In the genomic region with DNA sequence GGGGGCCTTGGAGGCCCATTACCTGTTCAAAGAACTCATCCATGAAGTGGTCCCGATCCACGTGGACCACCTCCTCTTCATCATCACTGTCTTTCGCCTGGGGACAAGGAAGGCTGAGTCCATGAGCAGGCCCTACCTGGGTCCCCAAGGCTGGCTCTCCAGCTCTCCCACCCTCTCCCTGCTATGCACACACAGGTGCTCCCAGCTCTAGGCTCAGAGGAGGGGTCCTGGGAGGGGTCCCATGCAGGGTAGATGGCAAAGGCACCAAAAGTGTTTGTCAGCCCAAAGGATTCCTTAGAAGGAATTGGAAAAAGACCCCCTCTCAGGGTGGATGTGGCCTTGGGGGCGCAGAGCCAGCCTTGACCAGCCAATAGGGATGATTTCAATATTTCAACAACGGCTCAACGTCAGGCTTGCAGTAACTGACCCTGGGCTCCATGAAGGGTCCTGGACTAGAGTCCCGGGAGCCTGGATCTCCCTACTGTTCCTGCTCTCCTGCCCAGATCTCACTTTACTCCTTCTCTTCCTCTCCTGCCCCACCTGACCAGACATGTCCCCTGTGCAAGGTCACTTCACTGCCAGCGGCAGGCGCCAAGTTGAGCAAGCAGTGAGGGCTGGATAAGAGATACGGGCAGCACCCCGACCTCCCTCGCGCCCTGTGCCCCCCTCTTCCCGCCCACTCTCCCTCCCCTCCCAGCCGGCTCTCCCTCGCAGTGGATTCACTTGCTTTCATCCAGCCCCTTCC, we compare ENCODE assay signal across 1 cellular context.
TF ChIP-seq lines count a peak whose summit lies in the region.

No MANE protein-coding gene starts in this region.

TF ChIP-seq in HepG2, 621 proteins besides CTCF, POLR2A, EP300 and RAD21 (continues in another document):
- TF ChIP-seq IRX3 (CRISPR knock-in tag; IDR thresholded peaks at IDR 0.05; ENCODE audit: borderline replicate concordance, low read depth) = no peak
- no peak for TF ChIP-seq WIZ (CRISPR knock-in tag; IDR thresholded peaks at IDR 0.05)
- no peak for TF ChIP-seq REST (IDR thresholded peaks at IDR 0.05; ENCODE audit: borderline replicate concordance in 1 of 2, low read depth in 1 of 2, low read length in 2 of 2)
- TF ChIP-seq ELF3 (CRISPR knock-in tag; IDR thresholded peaks at IDR 0.05) = peak; percentile 52
- TF ChIP-seq ELF1 (CRISPR knock-in tag; IDR thresholded peaks at IDR 0.05) = no peak
- no peak for TF ChIP-seq CCAR2 (optimal IDR thresholded peaks at IDR 0.05; ENCODE audit: low read depth, low read length)
- 0 out of 2 replicates have a peak, but pooled peaks have one; percentile 51 for TF ChIP-seq PCBP1 (IDR thresholded peaks at IDR 0.05; ENCODE audit: borderline replicate concordance, low read depth, low read length)
- no peak for TF ChIP-seq ZNF652 (CRISPR knock-in tag; IDR thresholded peaks at IDR 0.05; ENCODE audit: borderline replicate concordance, low read depth)
- 0 out of 2 replicates have a peak, but pooled peaks have one; percentile 69 for TF ChIP-seq ZBTB39 (CRISPR knock-in tag; IDR thresholded peaks at IDR 0.05)
- TF ChIP-seq ZNF512 (CRISPR knock-in tag; IDR thresholded peaks at IDR 0.05) = no peak
- TF ChIP-seq NAIF1 (CRISPR knock-in tag; IDR thresholded peaks at IDR 0.05; ENCODE audit: borderline replicate concordance) = no peak
- TF ChIP-seq ZNF607 (CRISPR knock-in tag; IDR thresholded peaks at IDR 0.05; ENCODE audit: borderline replicate concordance) = no peak
- TF ChIP-seq, protein P1, sequence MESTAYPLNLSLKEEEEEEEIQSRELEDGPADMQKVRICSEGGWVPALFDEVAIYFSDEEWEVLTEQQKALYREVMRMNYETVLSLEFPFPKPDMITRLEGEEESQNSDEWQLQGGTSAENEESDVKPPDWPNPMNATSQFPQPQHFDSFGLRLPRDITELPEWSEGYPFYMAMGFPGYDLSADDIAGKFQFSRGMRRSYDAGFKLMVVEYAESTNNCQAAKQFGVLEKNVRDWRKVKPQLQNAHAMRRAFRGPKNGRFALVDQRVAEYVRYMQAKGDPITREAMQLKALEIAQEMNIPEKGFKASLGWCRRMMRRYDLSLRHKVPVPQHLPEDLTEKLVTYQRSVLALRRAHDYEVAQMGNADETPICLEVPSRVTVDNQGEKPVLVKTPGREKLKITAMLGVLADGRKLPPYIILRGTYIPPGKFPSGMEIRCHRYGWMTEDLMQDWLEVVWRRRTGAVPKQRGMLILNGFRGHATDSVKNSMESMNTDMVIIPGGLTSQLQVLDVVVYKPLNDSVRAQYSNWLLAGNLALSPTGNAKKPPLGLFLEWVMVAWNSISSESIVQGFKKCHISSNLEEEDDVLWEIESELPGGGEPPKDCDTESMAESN (CRISPR knock-in tag; conservative IDR thresholded peaks at IDR 0.05) = no peak
- 0 out of 2 replicates have a peak, but pooled peaks have one; percentile 10 for TF ChIP-seq ZNF337 (CRISPR knock-in tag; IDR thresholded peaks at IDR 0.05; ENCODE audit: borderline replicate concordance, low read depth)
- no peak for TF ChIP-seq LBX2 (CRISPR knock-in tag; IDR thresholded peaks at IDR 0.05; ENCODE audit: borderline replicate concordance)
- no peak for TF ChIP-seq ZFP36 (IDR thresholded peaks at IDR 0.05; ENCODE audit: borderline replicate concordance, low read depth, low read length, partially characterized antibody)
- no peak for TF ChIP-seq SRSF9 (IDR thresholded peaks at IDR 0.05; ENCODE audit: borderline replicate concordance, insufficient read depth, low read depth, low read length, poor library complexity, severe bottlenecking)
- 0 out of 2 replicates have a peak, but pooled peaks have one; percentile 10 for TF ChIP-seq ZNF510 (CRISPR knock-in tag; IDR thresholded peaks at IDR 0.05; ENCODE audit: low read depth)
- peak; percentile 54; the same call in 1 of the 2 replicates for TF ChIP-seq BORCS8-MEF2B (CRISPR knock-in tag; IDR thresholded peaks at IDR 0.05)
- TF ChIP-seq SMAD3 (CRISPR knock-in tag; IDR thresholded peaks at IDR 0.05) = no peak
- TF ChIP-seq ZNF720 (CRISPR knock-in tag; IDR thresholded peaks at IDR 0.05) = no peak
- TF ChIP-seq ZMYM2 (CRISPR knock-in tag; IDR thresholded peaks at IDR 0.05) = peak; percentile 69
- TF ChIP-seq ATF2 (CRISPR knock-in tag; IDR thresholded peaks at IDR 0.05) = peak; percentile 28; the same call in 1 of the 2 replicates
- TF ChIP-seq SIX1 (CRISPR knock-in tag; IDR thresholded peaks at IDR 0.05; ENCODE audit: borderline replicate concordance) = no peak
- no peak for TF ChIP-seq ZNF274 (CRISPR knock-in tag; IDR thresholded peaks at IDR 0.05)
- TF ChIP-seq PHF5A (CRISPR knock-in tag; IDR thresholded peaks at IDR 0.05; ENCODE audit: low read depth, unreplicated experiment) = peak; percentile 60
- no peak for TF ChIP-seq CAMTA2 (CRISPR knock-in tag; IDR thresholded peaks at IDR 0.05; ENCODE audit: borderline replicate concordance)
- peak; percentile 72 for TF ChIP-seq ZNF547 (CRISPR knock-in tag; IDR thresholded peaks at IDR 0.05)
- peak; percentile 31; the same call in 1 of the 2 replicates for TF ChIP-seq GABPB1 (CRISPR knock-in tag; IDR thresholded peaks at IDR 0.05)
- TF ChIP-seq AKAP8 (CRISPR knock-in tag; IDR thresholded peaks at IDR 0.05) = no peak
- TF ChIP-seq ZNF3 (CRISPR knock-in tag; IDR thresholded peaks at IDR 0.05) = no peak
- no peak for TF ChIP-seq KIAA2018 (CRISPR knock-in tag; IDR thresholded peaks at IDR 0.05; ENCODE audit: borderline replicate concordance)
- TF ChIP-seq RELA (CRISPR knock-in tag; IDR thresholded peaks at IDR 0.05) = no peak
- no peak for TF ChIP-seq NCOR1 (IDR thresholded peaks at IDR 0.05; ENCODE audit: borderline replicate concordance, low read length)
- no peak for TF ChIP-seq MATR3 (CRISPR knock-in tag; IDR thresholded peaks at IDR 0.05)
- no peak for TF ChIP-seq KLF13 (CRISPR knock-in tag; IDR thresholded peaks at IDR 0.05)
- no peak for TF ChIP-seq NFE2L1 (CRISPR knock-in tag; IDR thresholded peaks at IDR 0.05; ENCODE audit: borderline replicate concordance)
